Comparison of ENCODE assay signal across 13 cellular contexts in genomic region chr17:1055231-1055630, GRCh38. TPM values are rescaled to one million over a fixed set of nuclear protein-coding genes. Genes with fewer than 3 reads are reported as not detected.
DNase-seq lines count a peak whose midpoint lies in the region; ATAC-seq, FAIRE-seq and TF ChIP-seq lines count a peak whose summit lies in the region.
"Had no signal": no experiment of that assay in that cellular context is flagged by ENCODE, and none has a peak within 500 bp of the region (broad histone marks: within the 10 kb centered on the region; RNA-seq: fewer than 3 reads in every experiment).

No MANE protein-coding gene starts in this region.

- no peaks in the 10 kb centered on the region for H3K4me1 ChIP-seq in right atrium auricular region
- no peaks in the 10 kb centered on the region for H3K4me1 ChIP-seq in A549
- H3K4me1 ChIP-seq in GM12878 (ENCODE audit: control insufficient read depth, insufficient read depth, low read length), result no peaks in the 10 kb centered on the region
- H3K4me1 ChIP-seq in mesenchymal stem cell (ENCODE audit: control insufficient read depth, insufficient read depth, low read depth, low read length), result peaks cover 2% of the 10 kb centered on the region
- H3K4me1 ChIP-seq: HAP-1 had no signal

- H2AK5ac ChIP-seq in mesenchymal stem cell (ENCODE audit: low read length, severe bottlenecking), result no peak overlapping the region

- no peak overlapping the region for H4K91ac ChIP-seq in mesenchymal stem cell (ENCODE audit: low read length)

- H3K79me1 ChIP-seq in mesenchymal stem cell (replicated peaks; ENCODE audit: low read length, poor library complexity, severe bottlenecking), result peaks cover 20% of the 10 kb centered on the region

- no peaks in the 10 kb centered on the region for H3K27me3 ChIP-seq in right atrium auricular region
- H3K27me3 ChIP-seq in GM12878 (replicated peaks in 1 of 2; ENCODE audit: control insufficient read depth in 2 of 2, insufficient read depth in 2 of 2, low read length in 1 of 2), result no peaks in the 10 kb centered on the region
- H3K27me3 ChIP-seq in mesenchymal stem cell (ENCODE audit: control insufficient read depth in 1 of 2, insufficient read depth in 1 of 2, low read length in 2 of 2), result no peaks in the 10 kb centered on the region

- no peaks in the 10 kb centered on the region for H3K79me2 ChIP-seq in GM12878 (ENCODE audit: control insufficient read depth, insufficient read depth, low read length)

- TF ChIP-seq POLR2A in A549 (IDR thresholded peaks at IDR 0.05; ENCODE audit: low read length) (no peak), GM12878 (IDR thresholded peaks at IDR 0.05; ENCODE audit: low read depth, low read length) (no peak)

- DNase-seq in left cardiac atrium, result peak; percentile 5
- DNase-seq in right atrium auricular region (ENCODE audit: low spot score), result no peak
- DNase-seq in A549 (ENCODE audit: low read depth in 1 of 2, low spot score in 1 of 2), result no peak
- no peak for DNase-seq in GM12878 (ENCODE audit: low read depth, low spot score)
- DNase-seq in mesenchymal stem cell, result no peak
- no peak for DNase-seq in NCI-H2227 treated with DMSO at 0.1 percent for 48 hours (lab: John Stamatoyannopoulos, UW)
- DNase-seq: ACHN; Calu3; CD4-positive, alpha-beta T cell; DMS 273 treated with DMSO at 0.1 percent for 48 hours; GOT3 had no signal

- H3K9me3 ChIP-seq in right atrium auricular region (no peaks in the 10 kb centered on the region), A549 (no peaks in the 10 kb centered on the region), GM12878 (replicated peaks; ENCODE audit: control insufficient read depth, insufficient read depth, low read length) (no peaks in the 10 kb centered on the region), mesenchymal stem cell (ENCODE audit: control insufficient read depth, low read length) (no peaks in the 10 kb centered on the region)
- H3K9me3 ChIP-seq: HAP-1 had no signal

- intact Hi-C loops in left cardiac atrium (cut with DNase I), result loop anchor here in 1 of 2 donors (5.0 kb wide), 1 partner anchor 263 kb away; no protein-coding TSS in a partner anchor
- intact Hi-C loops in GM12878 (cut with micrococcal nuclease; ENCODE audit: unreplicated experiment), result no loop called here

- H2BK120ac ChIP-seq in mesenchymal stem cell (ENCODE audit: low read depth, low read length), result no peak overlapping the region

- RAD21 ChIA-PET in GM12878 (lab: Charles Lee; ENCODE audit: unreplicated experiment), result no interaction called here

- H2BK15ac ChIP-seq in mesenchymal stem cell (ENCODE audit: low read depth, poor library complexity, severe bottlenecking), result no peak overlapping the region

- TF ChIP-seq RAD21 in A549 (conservative IDR thresholded peaks at IDR 0.05 in 1 of 2, IDR thresholded peaks at IDR 0.05 in 1 of 2) (no peak), GM12878 (IDR thresholded peaks at IDR 0.05; ENCODE audit: insufficient read depth, low read depth, low read length) (no peak)

- peak overlapping the region; percentile 39 for H4K8ac ChIP-seq in mesenchymal stem cell (ENCODE audit: low read length)

- H3K36me3 ChIP-seq in right atrium auricular region (peaks cover 45% of the 10 kb centered on the region), GM12878 (ENCODE audit: control insufficient read depth in 2 of 2, insufficient read depth in 2 of 2, low read length in 1 of 2) (peaks cover 13 to 17% of the 10 kb centered on the region in 2 experiments), mesenchymal stem cell (ENCODE audit: control insufficient read depth in 1 of 2, insufficient read depth in 2 of 2, low read depth in 1 of 2, low read length in 2 of 2) (peaks cover 66 to 87% of the 10 kb centered on the region in 2 experiments)

- no peak for TF ChIP-seq EP300 in A549 (IDR thresholded peaks at IDR 0.05)
- no peak for TF ChIP-seq EP300 in GM12878 (IDR thresholded peaks at IDR 0.05; ENCODE audit: borderline replicate concordance in 1 of 2, control insufficient read depth in 1 of 2, low read depth in 2 of 2, low read length in 2 of 2)

- CTCF ChIA-PET in A549 (lab: Yijun Ruan, JAX), result interaction anchor here (0.6 to 9.2 kb wide), 26 partner anchors 7 to 457 kb away, joined by 3 to 177 read pairs (median 9); partner anchors contain the start of gene TIMM22
- CTCF ChIA-PET in GM12878 (lab: Yijun Ruan, JAX), result interaction anchor here (0.6 to 1.6 kb wide), 3 partner anchors 22 to 273 kb away, joined by 3 read pairs; partner anchors contain the start of genes GLOD4 and MRM3

- FAIRE-seq in A549 (lab: Jason Lieb, UNC) (no peak), GM12878 (lab: Jason Lieb, UNC) (no peak)

- H2AFZ ChIP-seq in GM12878 (ENCODE audit: control insufficient read depth, low read depth, low read length) (no peak overlapping the region), mesenchymal stem cell (ENCODE audit: low read depth, low read length) (no peak overlapping the region)

- ATAC-seq in left cardiac atrium (no peak), A549 (no peak), GM12878 (no peak), GM21515 (IDR thresholded peaks at IDR 0.05; ENCODE audit: unreplicated experiment) (no peak)

- H2BK12ac ChIP-seq in mesenchymal stem cell (ENCODE audit: low read length in 2 of 2), result no peak overlapping the region

- no peak overlapping the region for H3K14ac ChIP-seq in mesenchymal stem cell (ENCODE audit: low read length in 2 of 2)

- in situ Hi-C loops in GM12878 (cut with MboI), result no loop called here

- H3K4ac ChIP-seq in mesenchymal stem cell (ENCODE audit: low read depth in 1 of 2, low read length in 2 of 2), result no peak overlapping the region

- whole genome bisulfite sequencing in A549 (ENCODE audit: missing lambda C conversion rate), result 88% methylated on average over 16 of the region's 16 CpGs
- WGBS in GM12878 (ENCODE audit: insufficient coverage, insufficient replicate concordance, low lambda C conversion rate, missing lambda C conversion rate), result 97% methylated on average over 11 of the region's 16 CpGs
- 92% methylated on average over 16 of the region's 16 CpGs for WGBS in mesenchymal stem cell

- TF ChIP-seq CTCF in right atrium auricular region (IDR thresholded peaks at IDR 0.05) (no peak), A549 (IDR thresholded peaks at IDR 0.05) (no peak), GM12878 (IDR thresholded peaks at IDR 0.05 in 2 of 3, conservative IDR thresholded peaks at IDR 0.05 in 1 of 3; ENCODE audit: control insufficient read depth in 2 of 3, extremely low read depth in 1 of 3, insufficient read depth in 1 of 3, low read depth in 3 of 3, low read length in 3 of 3) (no peak)

- BruUV-seq in GM12878 (replicated peaks; lab: Mats Ljungman, UMichigan), result TSS peak; percentile 52

- no peak overlapping the region for H3K18ac ChIP-seq in mesenchymal stem cell (ENCODE audit: low read depth in 1 of 2, low read length in 2 of 2)

- POLR2A ChIA-PET in A549 (lab: Yijun Ruan, JAX), result no interaction called here
- POLR2A ChIA-PET in GM12878 (lab: Charles Lee), result interaction anchor here (0.6 kb wide), 1 partner anchor 73 kb away, joined by 5 read pairs; no protein-coding TSS in a partner anchor

- H4K20me1 ChIP-seq in GM12878 (ENCODE audit: control insufficient read depth, insufficient read depth), result no peaks in the 10 kb centered on the region; the same call in 1 of the 2 replicates

- H3K27ac ChIP-seq in right atrium auricular region (no peak overlapping the region), A549 (no peak overlapping the region), GM12878 (ENCODE audit: control insufficient read depth, insufficient read depth) (no peak overlapping the region), mesenchymal stem cell (ENCODE audit: low read length, poor library complexity, severe bottlenecking) (no peak overlapping the region)

- SMC1A ChIA-PET in GM12878 (lab: Charles Lee; ENCODE audit: uncharacterized antibody, unreplicated experiment), result interaction anchor here (0.8 kb wide), 1 partner anchor 175 kb away, joined by 3 read pairs; no protein-coding TSS in a partner anchor

- no peak overlapping the region for H3K4me3 ChIP-seq in right atrium auricular region
- no peak overlapping the region for H3K4me3 ChIP-seq in A549
- no peak overlapping the region for H3K4me3 ChIP-seq in GM12878
- no peak overlapping the region for H3K4me3 ChIP-seq in mesenchymal stem cell (ENCODE audit: insufficient read depth in 1 of 2, low read depth in 1 of 2, low read length in 2 of 2)
- H3K4me3 ChIP-seq: HAP-1 had no signal

- no peak overlapping the region for H3K9ac ChIP-seq in GM12878 (ENCODE audit: control insufficient read depth, insufficient read depth, low read length)
- no peak overlapping the region for H3K9ac ChIP-seq in mesenchymal stem cell (ENCODE audit: low read length)

- H3K4me2 ChIP-seq in A549 (no peak overlapping the region), GM12878 (ENCODE audit: control insufficient read depth, insufficient read depth) (no peak overlapping the region), mesenchymal stem cell (ENCODE audit: low read length, poor library complexity, severe bottlenecking) (no peak overlapping the region)

- no peak overlapping the region for H3K23ac ChIP-seq in mesenchymal stem cell (ENCODE audit: low read length in 2 of 2)

- no peak overlapping the region for H2BK5ac ChIP-seq in mesenchymal stem cell (ENCODE audit: low read depth, low read length, poor library complexity, severe bottlenecking)

RNA-seq across cellular contexts. Expression of gene TIMM22, which starts 58.3 kb away (rescaled TPM):
- total RNA-seq in left cardiac atrium (10 to 100 TPM; 13.2 to 15.6 TPM), right atrium auricular region (10 to 100 TPM; 14.8 to 15.4 TPM), GM12878 (2014; rRNA removed) (11.3 and 11.7 TPM in 2 replicates), GM12878 (2014; rRNA removed; fragmentation: Illumina TruSeq; extraction: Trizol) (7.6 and 8.6 TPM in 2 replicates), GM12878 (2021) (10.8 and 12.0 TPM in 2 replicates)
- polyA plus RNA-seq in A549 (2011; rRNA removed) (14.7 and 15.8 TPM in 2 replicates), A549 (2017; fragmentation: RNase III; extraction: RNeasy Plus Mini Kit Qiagen cat#74134 plus additional on column Dnase treatment) (21.3 to 22.4 TPM (median 22.1 TPM) in 3 replicates), GM12878 (2011; rRNA removed) (5.9 and 7.1 TPM in 2 replicates), GM12878 (2014; fragmentation: Illumina TruSeq; extraction: Trizol) (8.4 and 10.0 TPM in 2 replicates), GM12878 (2014; fragmentation: Nextera tagmentation; extraction: Ambion mirVana) (1 to 10 TPM; 4.4 to 5.7 TPM), GM12878 (2014; rRNA removed) (11.1 and 11.9 TPM in 2 replicates), GM12878 (2016; fragmentation: Nextera tagmentation; extraction: Ambion mirVana) (10 to 100 TPM; 25.0 TPM)
- polyA plus RNA-seq in A549 (2012; cell fraction: cytosol; rRNA removed), result 18.5 and 19.6 TPM in 2 replicates
- 9.8 and 14.0 TPM in 2 replicates for polyA plus RNA-seq in A549 (2012; cell fraction: nucleus; rRNA removed)
- 21.8 and 23.3 TPM in 2 replicates for polyA minus RNA-seq in A549 (2011; rRNA and poly(A)+ RNA removed)
- 14.5 and 16.5 TPM in 2 replicates for total RNA-seq in GM12878 (2013; cell fraction: nucleolus; rRNA removed)
- polyA plus RNA-seq in GM12878 (2011; ENCODE audit: low read depth), result 4.9 TPM
- 7.9 and 8.8 TPM in 2 replicates for polyA plus RNA-seq in GM12878 (2011; cell fraction: cytosol; rRNA removed)
- 6.5 and 7.3 TPM in 2 replicates for polyA plus RNA-seq in GM12878 (2011; cell fraction: nucleus; rRNA removed)
- polyA plus RNA-seq in GM12878 (2012), result 6.2 and 6.8 TPM in 2 replicates
- 8.8 and 9.1 TPM in 2 replicates for polyA minus RNA-seq in GM12878 (2011; rRNA and poly(A)+ RNA removed)
- polyA minus RNA-seq in GM12878 (2011; cell fraction: cytosol; rRNA and poly(A)+ RNA removed), result 2.1 and 3.6 TPM in 2 replicates
- 8.8 and 10.3 TPM in 2 replicates for polyA minus RNA-seq in GM12878 (2011; cell fraction: nucleus; rRNA and poly(A)+ RNA removed)
- polyA plus RNA-seq in mesenchymal stem cell (2013, experiment 1 of 2), result 14.9 TPM
- 15.8 TPM for polyA plus RNA-seq in mesenchymal stem cell (2013, experiment 2 of 2)
